In genomic region chr4:152663203-152664066, GRCh38 we compare ENCODE assay signal across 9 cellular contexts. TPM values are rescaled to one million over a fixed set of nuclear protein-coding genes. Genes with fewer than 3 reads are reported as not detected.
DNase-seq lines count a peak whose midpoint lies in the region; ATAC-seq and TF ChIP-seq lines count a peak whose summit lies in the region.
"Had no signal": no experiment of that assay in that cellular context is flagged by ENCODE, and none has a peak within 500 bp of the region (broad histone marks: within the 10 kb centered on the region; RNA-seq: fewer than 3 reads in every experiment).

No MANE protein-coding gene starts in this region.

- H3K4me1 ChIP-seq in BLaER1 treated with 17β-estradiol and CSF1 and Interleukin-3, amounts not matched to agents 10 nM and 100 nM, result peaks cover 13 to 22% (median 17%) of the 10 kb centered on the region in 10 experiments; a peak in 19 of 20 replicates
- H3K4me1 ChIP-seq in left ventricle myocardium inferior, result no peaks in the 10 kb centered on the region

- H3K9me3 Mint-ChIP-seq in activated naive CD8-positive, alpha-beta T cell treated with anti-CD3 and anti-CD28 coated beads, Interleukin-2, amount 10 ng/mL, durations not matched to agents 7 days and 5 days, result peaks cover 3% of the 10 kb centered on the region
- peaks cover 12% of the 10 kb centered on the region for H3K9me3 Mint-ChIP-seq in mesothelial cell of epicardium

- no peaks in the 10 kb centered on the region for H3K27me3 ChIP-seq in BLaER1 treated with 17β-estradiol and CSF1 and Interleukin-3, amounts not matched to agents 10 nM and 100 nM
- no peaks in the 10 kb centered on the region for H3K27me3 ChIP-seq in left ventricle myocardium inferior (ENCODE audit: low read depth)

- intact Hi-C loops in left ventricle myocardium inferior (cut with micrococcal nuclease), result no loop called here

- peaks cover 22% of the 10 kb centered on the region for H3K4me1 Mint-ChIP-seq in activated naive CD8-positive, alpha-beta T cell treated with anti-CD3 and anti-CD28 coated beads, Interleukin-2, amount 10 ng/mL, durations not matched to agents 7 days and 5 days
- peaks cover 4% of the 10 kb centered on the region for H3K4me1 Mint-ChIP-seq in mesothelial cell of epicardium

- no peak for DNase-seq in activated naive CD8-positive, alpha-beta T cell treated with anti-CD3 and anti-CD28 coated beads, Interleukin-2, amount 10 ng/mL, durations not matched to agents 7 days and 5 days
- DNase-seq in left ventricle myocardium inferior (no peak), NCI-H146 treated with DMSO at 0.1 percent for 48 hours (lab: John Stamatoyannopoulos, UW; ENCODE audit: unreplicated experiment) (no peak), mesothelial cell of epicardium (ENCODE audit: low spot score in 2 of 2, unreplicated experiment in 2 of 2) (no peak), NCI-H526 (lab: John Stamatoyannopoulos, UW) (no peak)

- no peak overlapping the region for H3K4me3 ChIP-seq in BLaER1 treated with 17β-estradiol and CSF1 and Interleukin-3, amounts not matched to agents 10 nM and 100 nM
- H3K4me3 ChIP-seq in left ventricle myocardium inferior, result no peak overlapping the region

- ATAC-seq in GM19397 (IDR thresholded peaks at IDR 0.05; ENCODE audit: unreplicated experiment) (peak; percentile 50), HG03378 (IDR thresholded peaks at IDR 0.05; ENCODE audit: unreplicated experiment) (peak; percentile 65)
- no peak for ATAC-seq in activated naive CD8-positive, alpha-beta T cell treated with anti-CD3 and anti-CD28 coated beads, Interleukin-2, amount 10 ng/mL, durations not matched to agents 7 days and 5 days (ENCODE audit: low read depth)
- ATAC-seq: Panc1 had no signal

- no peaks in the 10 kb centered on the region for H3K27me3 Mint-ChIP-seq in activated naive CD8-positive, alpha-beta T cell treated with anti-CD3 and anti-CD28 coated beads, Interleukin-2, amount 10 ng/mL, durations not matched to agents 7 days and 5 days
- peaks cover 3% of the 10 kb centered on the region for H3K27me3 Mint-ChIP-seq in mesothelial cell of epicardium (ENCODE audit: low read depth)

- H3K27ac ChIP-seq in BLaER1 treated with 17β-estradiol and CSF1 and Interleukin-3, amounts not matched to agents 10 nM and 100 nM, result peak overlapping the region in 1 of 11 experiments; percentile 4; a peak in 2 of 22 replicates
- no peak overlapping the region for H3K27ac ChIP-seq in left ventricle myocardium inferior (replicated peaks)

- peaks cover 5 to 17% (median 11%) of the 10 kb centered on the region in 11 experiments for H3K9me3 ChIP-seq in BLaER1 treated with 17β-estradiol and CSF1 and Interleukin-3, amounts not matched to agents 10 nM and 100 nM (replicated peaks in 1 of 11)
- peaks cover 17% of the 10 kb centered on the region for H3K9me3 ChIP-seq in left ventricle myocardium inferior (replicated peaks)

- H3K4me3 Mint-ChIP-seq in activated naive CD8-positive, alpha-beta T cell treated with anti-CD3 and anti-CD28 coated beads, Interleukin-2, amount 10 ng/mL, durations not matched to agents 7 days and 5 days, result no peak overlapping the region
- no peak overlapping the region for H3K4me3 Mint-ChIP-seq in mesothelial cell of epicardium

- peaks cover 29% of the 10 kb centered on the region for H3K36me3 Mint-ChIP-seq in activated naive CD8-positive, alpha-beta T cell treated with anti-CD3 and anti-CD28 coated beads, Interleukin-2, amount 10 ng/mL, durations not matched to agents 7 days and 5 days
- no peaks in the 10 kb centered on the region for H3K36me3 Mint-ChIP-seq in mesothelial cell of epicardium

- no peaks in the 10 kb centered on the region for H4K20me1 ChIP-seq in BLaER1 treated with 17β-estradiol and CSF1 and Interleukin-3, amounts not matched to agents 10 nM and 100 nM

- peak overlapping the region; percentile 3 for H3K27ac Mint-ChIP-seq in activated naive CD8-positive, alpha-beta T cell treated with anti-CD3 and anti-CD28 coated beads, Interleukin-2, amount 10 ng/mL, durations not matched to agents 7 days and 5 days
- no peak overlapping the region for H3K27ac Mint-ChIP-seq in mesothelial cell of epicardium

- H3K36me3 ChIP-seq in BLaER1 treated with 17β-estradiol and CSF1 and Interleukin-3, amounts not matched to agents 10 nM and 100 nM, result 0 out of 22 replicates have a peak, but pooled peaks cover 0 to 1% (median 0%) of the 10 kb centered on the region in 11 experiments
- peaks cover 3% of the 10 kb centered on the region for H3K36me3 ChIP-seq in left ventricle myocardium inferior

- no peak for TF ChIP-seq CTCF in left ventricle myocardium inferior (IDR thresholded peaks at IDR 0.05; ENCODE audit: borderline replicate concordance)
- no peak for TF ChIP-seq CTCF in mesothelial cell of epicardium (IDR thresholded peaks at IDR 0.05; ENCODE audit: unreplicated experiment)

- no peak overlapping the region for H3K9ac ChIP-seq in BLaER1 treated with 17β-estradiol and CSF1 and Interleukin-3, amounts not matched to agents 10 nM and 100 nM

- POLR2A ChIA-PET in activated naive CD8-positive, alpha-beta T cell treated with anti-CD3 and anti-CD28 coated beads, Interleukin-2, amount 10 ng/mL, durations not matched to agents 7 days and 5 days (lab: Charles Lee), result no interaction called here

- H3K4me2 ChIP-seq in BLaER1 treated with 17β-estradiol and CSF1 and Interleukin-3, amounts not matched to agents 10 nM and 100 nM, result peak overlapping the region; percentile 24 to 62 (median 48); a peak in 19 of 22 replicates

RNA-seq across cellular contexts. Expression of gene TMEM154, which starts 16.4 kb away (rescaled TPM):
- total RNA-seq in activated naive CD8-positive, alpha-beta T cell treated with anti-CD3 and anti-CD28 coated beads, Interleukin-2, amount 10 ng/mL, durations not matched to agents 7 days and 5 days, result 10 to 100 TPM; 21.9 to 24.7 TPM
- total RNA-seq in left ventricle myocardium inferior, result 1.4 TPM
- 0.75 to 1.2 TPM (median 0.98 TPM) in 3 replicates for total RNA-seq in mesothelial cell of epicardium
